Comparison of ENCODE assay signal across 8 cellular contexts in genomic region chr7:64569372-64570361, GRCh38. TPM values are rescaled to one million over a fixed set of nuclear protein-coding genes. Genes with fewer than 3 reads are reported as not detected.
DNase-seq lines count a peak whose midpoint lies in the region; ATAC-seq and TF ChIP-seq lines count a peak whose summit lies in the region.
"Not testable (repeated sequence)": the region's sequence is repeated elsewhere in the genome, so short reads cannot be mapped to it uniquely, and the experiment has no call there.

No MANE protein-coding gene starts in this region.

- peak overlapping the region; percentile 50 for H3K27ac Mint-ChIP-seq in activated CD8-positive, alpha-beta T cell treated with anti-CD3 and anti-CD28 coated beads, Interleukin-2, amount 10 ng/mL, durations not matched to agents 7 days and 5 days

- peaks cover 11% of the 10 kb centered on the region for H3K4me1 Mint-ChIP-seq in activated CD8-positive, alpha-beta T cell treated with anti-CD3 and anti-CD28 coated beads, Interleukin-2, amount 10 ng/mL, durations not matched to agents 7 days and 5 days (ENCODE audit: low read depth)

- H3K4me3 Mint-ChIP-seq in activated CD8-positive, alpha-beta T cell treated with anti-CD3 and anti-CD28 coated beads, Interleukin-2, amount 10 ng/mL, durations not matched to agents 7 days and 5 days: peak overlapping the region; percentile 59

- peak; percentile 74 for ATAC-seq in activated CD8-positive, alpha-beta T cell treated with anti-CD3 and anti-CD28 coated beads, Interleukin-2, amount 10 ng/mL, durations not matched to agents 7 days and 5 days
- ATAC-seq in foreskin keratinocyte (peak; percentile 68), upper lobe of left lung (ENCODE audit: low FRiP score in 2 of 2) (peak; percentile 64 to 81)

- CTCF ChIA-PET in activated CD8-positive, alpha-beta T cell treated with anti-CD3 and anti-CD28 coated beads, Interleukin-2, amount 10 ng/mL, durations not matched to agents 7 days and 5 days (lab: Charles Lee): not testable (repeated sequence)

- POLR2A ChIA-PET in activated CD8-positive, alpha-beta T cell treated with anti-CD3 and anti-CD28 coated beads, Interleukin-2, amount 10 ng/mL, durations not matched to agents 7 days and 5 days (lab: Charles Lee): not testable (repeated sequence)

- peaks cover 21% of the 10 kb centered on the region for H3K27me3 ChIP-seq in foreskin keratinocyte
- peaks cover 0 to 13% (median 3%) of the 10 kb centered on the region in 4 donors for H3K27me3 ChIP-seq in upper lobe of left lung

- H3K4me1 ChIP-seq in foreskin keratinocyte; mesodermal cell (ENCODE audit: control insufficient read depth, insufficient read depth, low read length, poor library complexity, severe bottlenecking): not testable (repeated sequence)
- peaks cover 5 to 15% (median 10%) of the 10 kb centered on the region in 4 donors for H3K4me1 ChIP-seq in upper lobe of left lung

- 22 to 25% methylated on average over 59 to 67 of the region's 76 CpGs for WGBS in mesodermal cell (ENCODE audit: insufficient coverage in 2 of 2), 2 experiments
- WGBS in upper lobe of left lung, 2 donors: 5 to 11% methylated on average over 3 to 23 of the region's 76 CpGs

- not testable (repeated sequence) for H3K27ac ChIP-seq in foreskin keratinocyte; mesodermal cell (ENCODE audit: low read depth, low read length, severe bottlenecking); upper lobe of left lung

- not testable (repeated sequence) for TF ChIP-seq POLR2A in upper lobe of left lung (IDR thresholded peaks at IDR 0.05)

- in situ Hi-C loops in astrocyte of the spinal cord (cut with HindIII; ENCODE audit: low sequenced_read_pairs): not testable (repeated sequence)

- not testable (repeated sequence) for H3K9me3 ChIP-seq in mesodermal cell (ENCODE audit: control insufficient read depth, low read length); upper lobe of left lung

- H3K36me3 Mint-ChIP-seq in activated CD8-positive, alpha-beta T cell treated with anti-CD3 and anti-CD28 coated beads, Interleukin-2, amount 10 ng/mL, durations not matched to agents 7 days and 5 days (ENCODE audit: low read depth): not testable (repeated sequence)

- TF ChIP-seq EP300 in upper lobe of left lung (IDR thresholded peaks at IDR 0.05): not testable (repeated sequence)

- TF ChIP-seq CTCF in astrocyte of the spinal cord (IDR thresholded peaks at IDR 0.05; ENCODE audit: low read depth, low read length): peak; percentile 58
- TF ChIP-seq CTCF in foreskin keratinocyte (conservative IDR thresholded peaks at IDR 0.05): peak; percentile 44
- peak in 1 of 6 experiments; percentile 23 for TF ChIP-seq CTCF in upper lobe of left lung (IDR thresholded peaks at IDR 0.05)

- not testable (repeated sequence) for H3K36me3 ChIP-seq in mesodermal cell (ENCODE audit: control insufficient read depth, insufficient read depth, low read length); upper lobe of left lung

- H3K27me3 Mint-ChIP-seq in activated CD8-positive, alpha-beta T cell treated with anti-CD3 and anti-CD28 coated beads, Interleukin-2, amount 10 ng/mL, durations not matched to agents 7 days and 5 days (ENCODE audit: low read depth): not testable (repeated sequence)

- DNase-seq in GM03348 (ENCODE audit: low spot score) (peak; percentile 16), NCI-H69 (lab: John Stamatoyannopoulos, UW) (peak; percentile 56), astrocyte of the spinal cord (ENCODE audit: low read depth, low spot score) (peak; percentile 40), foreskin keratinocyte (peak in 1 of 2 donors; percentile 46), upper lobe of left lung (peak in 1 of 2 donors; percentile 86)
- DNase-seq in activated CD8-positive, alpha-beta T cell treated with anti-CD3 and anti-CD28 coated beads, Interleukin-2, amount 10 ng/mL, durations not matched to agents 7 days and 5 days: peak; percentile 46
- DNase-seq in stimulated activated CD4-positive, alpha-beta T cell treated with anti-CD3 and anti-CD28 coated beads, Interleukin-15, amount 100 ng/mL, for 1 hour (ENCODE audit: low read depth in 1 of 2, low spot score in 1 of 2): peak; percentile 5 to 18

- H3K4me3 ChIP-seq in astrocyte of the spinal cord (ENCODE audit: low read depth, low read length) (peak overlapping the region; percentile 40), mesodermal cell (ENCODE audit: extremely low read depth, insufficient read depth, low read length, poor library complexity, severe bottlenecking) (peak overlapping the region; percentile 12), upper lobe of left lung (peak overlapping the region; percentile 4 to 49 (median 40))

- peaks cover 12% of the 10 kb centered on the region for H3K9me3 Mint-ChIP-seq in activated CD8-positive, alpha-beta T cell treated with anti-CD3 and anti-CD28 coated beads, Interleukin-2, amount 10 ng/mL, durations not matched to agents 7 days and 5 days (ENCODE audit: insufficient read depth)

RNA-seq across cellular contexts. Expression of gene ZNF680, which starts 6.8 kb away (rescaled TPM):
- 10 to 100 TPM; 12.9 to 13.1 TPM for total RNA-seq in activated CD8-positive, alpha-beta T cell treated with anti-CD3 and anti-CD28 coated beads, Interleukin-2, amount 10 ng/mL, durations not matched to agents 7 days and 5 days
- total RNA-seq in foreskin keratinocyte (6.7 and 8.2 TPM in 2 replicates), upper lobe of left lung (10 to 100 TPM in 4 of 6 donors, 1 to 10 TPM in 2; 4.0 to 20.3 (median 11.7) TPM)
- 1.4 and 1.9 TPM in 2 replicates for polyA plus RNA-seq in foreskin keratinocyte
- polyA plus RNA-seq in mesodermal cell (2013, experiment 1 of 2): 12.3 TPM
- polyA plus RNA-seq in mesodermal cell (2013, experiment 2 of 2): 11.6 TPM
